Comparison of ENCODE assay signal across 16 cellular contexts in the genomic region with DNA sequence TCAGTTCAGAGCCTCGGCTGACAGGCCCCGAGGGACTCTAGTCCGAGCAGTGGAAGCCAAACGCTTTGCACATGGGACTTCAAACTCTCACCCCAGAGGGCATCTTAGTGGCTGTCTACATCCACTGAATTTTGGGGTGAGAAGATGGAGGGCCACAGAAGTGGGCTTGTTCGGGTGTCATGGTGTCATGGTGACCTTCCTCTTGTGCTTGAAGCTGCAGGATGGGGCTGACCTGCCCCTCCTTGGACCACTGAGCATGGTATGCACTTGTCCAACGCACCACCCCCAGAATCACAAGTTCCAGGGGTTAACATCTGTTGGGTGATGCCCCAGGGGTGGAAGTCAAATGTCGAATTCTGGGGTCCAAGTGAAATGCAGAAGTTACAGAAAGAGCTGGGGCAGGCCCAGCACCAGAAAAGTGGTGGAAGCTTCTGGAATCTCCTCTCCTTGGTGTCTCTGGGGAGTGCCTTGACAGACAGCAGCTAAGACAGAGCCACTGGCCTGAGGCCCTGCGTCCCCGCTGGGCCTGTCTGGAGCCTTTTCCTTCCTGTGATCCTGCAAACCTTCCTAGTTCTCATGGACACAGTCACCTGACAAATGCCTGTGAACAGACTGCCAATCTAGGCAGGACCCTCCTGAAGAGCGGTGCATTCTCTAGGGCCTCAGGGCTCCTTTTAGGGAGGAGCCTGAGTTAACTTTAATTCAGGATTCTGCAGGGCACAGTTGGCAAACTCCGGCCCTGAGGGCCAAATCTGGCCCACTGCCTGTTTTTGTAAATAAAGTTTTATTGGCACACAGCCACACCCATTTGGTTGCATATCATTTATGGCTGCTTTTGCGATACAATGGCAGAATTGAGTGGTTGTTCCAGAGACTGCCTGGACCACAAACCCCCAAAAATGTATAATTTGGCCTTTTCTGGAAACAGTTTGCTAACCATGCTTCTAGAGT.
"Had no signal": no experiment of that assay in that cellular context is flagged by ENCODE, and none has a peak within 500 bp of the region (broad histone marks: within the 10 kb centered on the region; RNA-seq: fewer than 3 reads in every experiment).

No MANE protein-coding gene starts in this region.

- ATAC-seq: activated T-cell treated with anti-CD3 and anti-CD28 coated beads, Interleukin-2, amount 50 U/mL, for 72 hours; gastroesophageal sphincter; lower lobe of right lung; naive thymus-derived CD8-positive, alpha-beta T cell had no signal

- H3K4me1 ChIP-seq: ascending aorta, prostate gland had no signal

- DNase-seq: activated CD4-positive, alpha-beta T cell treated with anti-CD3 and anti-CD28 coated beads, Interleukin-2, amount 50 U/mL, for 1 hour; activated CD4-positive, CD25-positive, alpha-beta regulatory T cell; activated T-cell treated with anti-CD3 and anti-CD28 coated beads, Interleukin-2, amount 50 U/mL, for 72 hours; cortex of kidney; effector memory CD4-positive, alpha-beta T cell; lower lobe of right lung; naive thymus-derived CD8-positive, alpha-beta T cell; SHP77 treated with DMSO at 0.1 percent for 48 hours; stimulated activated CD4-positive, alpha-beta T cell treated with anti-CD3 and anti-CD28 coated beads, Interleukin-4, amount 100 ng/mL, for 1 hour; T-helper 2 cell had no signal

- H3K27ac ChIP-seq: ascending aorta, epithelial cell of prostate, gastroesophageal sphincter, hepatocyte, lower lobe of right lung, prostate gland, tibial artery had no signal

- H3K27me3 ChIP-seq: ascending aorta, gastroesophageal sphincter, hepatocyte, tibial artery had no signal

- H3K9me3 ChIP-seq: ascending aorta, gastroesophageal sphincter, lower lobe of right lung, prostate gland, tibial artery had no signal

- H3K4me3 ChIP-seq: ascending aorta, gastroesophageal sphincter, hepatocyte, lower lobe of right lung, prostate gland, tibial artery had no signal

- H3K36me3 ChIP-seq: prostate gland had no signal
